In the genomic region with DNA sequence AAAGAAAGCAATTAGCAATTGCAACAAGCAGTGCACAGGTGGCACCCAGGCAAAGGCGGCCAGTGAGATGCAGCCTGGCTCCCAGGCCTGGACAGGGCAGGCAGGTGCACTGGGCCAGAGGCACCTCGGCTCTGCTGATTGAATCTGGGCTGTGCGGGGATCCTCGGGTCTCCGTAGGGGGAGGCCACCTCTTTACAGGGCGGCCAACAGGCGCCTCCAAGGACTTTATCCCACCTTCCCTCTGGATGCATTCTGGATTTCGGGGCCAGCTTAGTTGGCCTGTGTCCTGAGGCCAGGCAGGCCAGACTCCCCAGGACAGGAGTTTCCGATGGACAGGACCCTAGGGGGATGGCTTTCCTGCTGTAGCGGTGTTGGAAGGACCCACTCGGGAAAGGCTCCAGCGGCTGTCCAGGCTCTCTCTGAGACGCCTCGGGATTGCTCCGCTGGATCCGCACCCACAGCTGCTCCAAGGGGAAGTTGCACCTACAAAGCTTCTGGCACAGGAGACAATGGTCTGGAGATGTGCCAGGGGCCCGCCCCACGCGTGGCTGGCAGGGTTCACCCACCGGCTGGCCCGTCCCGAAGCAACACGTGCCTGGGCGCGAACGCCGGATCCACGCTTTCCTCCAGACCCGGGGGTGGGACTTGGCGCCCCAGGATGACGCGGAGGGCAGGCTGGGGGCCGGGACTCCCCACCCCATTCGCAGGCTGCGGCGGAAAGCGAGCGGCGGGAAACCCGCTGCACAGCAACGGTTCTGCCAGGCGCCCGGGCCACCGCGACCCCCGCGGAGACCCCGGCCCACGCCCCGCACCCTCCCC, we compare ENCODE assay signal across 1 cellular context.
TF ChIP-seq lines count a peak whose summit lies in the region.

No MANE protein-coding gene starts in this region.

TF ChIP-seq in HepG2, 621 proteins besides CTCF, POLR2A, EP300 and RAD21 (continued from another document and continues in another):
- TF ChIP-seq ATF4 (CRISPR knock-in tag; IDR thresholded peaks at IDR 0.05), result no peak
- no peak for TF ChIP-seq ZNF354B (CRISPR knock-in tag; IDR thresholded peaks at IDR 0.05)
- TF ChIP-seq SALL1 (CRISPR knock-in tag; IDR thresholded peaks at IDR 0.05), result no peak; the same call in 1 of the 2 replicates
- no peak for TF ChIP-seq ZNF530 (CRISPR knock-in tag; IDR thresholded peaks at IDR 0.05; ENCODE audit: low read depth)
- no peak for TF ChIP-seq ZNF292 (CRISPR knock-in tag; IDR thresholded peaks at IDR 0.05; ENCODE audit: borderline replicate concordance, low read depth)
- TF ChIP-seq REL (CRISPR knock-in tag; conservative IDR thresholded peaks at IDR 0.05), result no peak
- 0 out of 2 replicates have a peak, but pooled peaks have one; percentile 22 for TF ChIP-seq ERF (CRISPR knock-in tag; IDR thresholded peaks at IDR 0.05)
- TF ChIP-seq, protein P1, sequence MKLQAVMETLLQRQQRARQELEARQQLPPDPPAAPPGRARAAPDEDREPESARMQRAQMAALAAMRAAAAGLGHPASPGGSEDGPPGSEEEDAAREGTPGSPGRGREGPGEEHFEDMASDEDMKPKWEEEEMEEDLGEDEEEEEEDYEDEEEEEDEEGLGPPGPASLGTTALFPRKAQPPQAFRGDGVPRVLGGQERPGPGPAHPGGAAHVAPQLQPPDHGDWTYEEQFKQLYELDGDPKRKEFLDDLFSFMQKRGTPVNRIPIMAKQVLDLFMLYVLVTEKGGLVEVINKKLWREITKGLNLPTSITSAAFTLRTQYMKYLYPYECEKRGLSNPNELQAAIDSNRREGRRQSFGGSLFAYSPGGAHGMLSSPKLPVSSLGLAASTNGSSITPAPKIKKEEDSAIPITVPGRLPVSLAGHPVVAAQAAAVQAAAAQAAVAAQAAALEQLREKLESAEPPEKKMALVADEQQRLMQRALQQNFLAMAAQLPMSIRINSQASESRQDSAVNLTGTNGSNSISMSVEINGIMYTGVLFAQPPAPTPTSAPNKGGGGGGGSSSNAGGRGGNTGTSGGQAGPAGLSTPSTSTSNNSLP (IDR thresholded peaks at IDR 0.05; ENCODE audit: low read depth, low read length), result no peak
- TF ChIP-seq ZNF430 (CRISPR knock-in tag; IDR thresholded peaks at IDR 0.05), result no peak
- no peak for TF ChIP-seq ELF4 (CRISPR knock-in tag; IDR thresholded peaks at IDR 0.05; ENCODE audit: borderline replicate concordance)
- TF ChIP-seq ATF6 (CRISPR knock-in tag; conservative IDR thresholded peaks at IDR 0.05), result no peak
- no peak for TF ChIP-seq ZNF589 (CRISPR knock-in tag; conservative IDR thresholded peaks at IDR 0.05)
- TF ChIP-seq, protein P2, sequence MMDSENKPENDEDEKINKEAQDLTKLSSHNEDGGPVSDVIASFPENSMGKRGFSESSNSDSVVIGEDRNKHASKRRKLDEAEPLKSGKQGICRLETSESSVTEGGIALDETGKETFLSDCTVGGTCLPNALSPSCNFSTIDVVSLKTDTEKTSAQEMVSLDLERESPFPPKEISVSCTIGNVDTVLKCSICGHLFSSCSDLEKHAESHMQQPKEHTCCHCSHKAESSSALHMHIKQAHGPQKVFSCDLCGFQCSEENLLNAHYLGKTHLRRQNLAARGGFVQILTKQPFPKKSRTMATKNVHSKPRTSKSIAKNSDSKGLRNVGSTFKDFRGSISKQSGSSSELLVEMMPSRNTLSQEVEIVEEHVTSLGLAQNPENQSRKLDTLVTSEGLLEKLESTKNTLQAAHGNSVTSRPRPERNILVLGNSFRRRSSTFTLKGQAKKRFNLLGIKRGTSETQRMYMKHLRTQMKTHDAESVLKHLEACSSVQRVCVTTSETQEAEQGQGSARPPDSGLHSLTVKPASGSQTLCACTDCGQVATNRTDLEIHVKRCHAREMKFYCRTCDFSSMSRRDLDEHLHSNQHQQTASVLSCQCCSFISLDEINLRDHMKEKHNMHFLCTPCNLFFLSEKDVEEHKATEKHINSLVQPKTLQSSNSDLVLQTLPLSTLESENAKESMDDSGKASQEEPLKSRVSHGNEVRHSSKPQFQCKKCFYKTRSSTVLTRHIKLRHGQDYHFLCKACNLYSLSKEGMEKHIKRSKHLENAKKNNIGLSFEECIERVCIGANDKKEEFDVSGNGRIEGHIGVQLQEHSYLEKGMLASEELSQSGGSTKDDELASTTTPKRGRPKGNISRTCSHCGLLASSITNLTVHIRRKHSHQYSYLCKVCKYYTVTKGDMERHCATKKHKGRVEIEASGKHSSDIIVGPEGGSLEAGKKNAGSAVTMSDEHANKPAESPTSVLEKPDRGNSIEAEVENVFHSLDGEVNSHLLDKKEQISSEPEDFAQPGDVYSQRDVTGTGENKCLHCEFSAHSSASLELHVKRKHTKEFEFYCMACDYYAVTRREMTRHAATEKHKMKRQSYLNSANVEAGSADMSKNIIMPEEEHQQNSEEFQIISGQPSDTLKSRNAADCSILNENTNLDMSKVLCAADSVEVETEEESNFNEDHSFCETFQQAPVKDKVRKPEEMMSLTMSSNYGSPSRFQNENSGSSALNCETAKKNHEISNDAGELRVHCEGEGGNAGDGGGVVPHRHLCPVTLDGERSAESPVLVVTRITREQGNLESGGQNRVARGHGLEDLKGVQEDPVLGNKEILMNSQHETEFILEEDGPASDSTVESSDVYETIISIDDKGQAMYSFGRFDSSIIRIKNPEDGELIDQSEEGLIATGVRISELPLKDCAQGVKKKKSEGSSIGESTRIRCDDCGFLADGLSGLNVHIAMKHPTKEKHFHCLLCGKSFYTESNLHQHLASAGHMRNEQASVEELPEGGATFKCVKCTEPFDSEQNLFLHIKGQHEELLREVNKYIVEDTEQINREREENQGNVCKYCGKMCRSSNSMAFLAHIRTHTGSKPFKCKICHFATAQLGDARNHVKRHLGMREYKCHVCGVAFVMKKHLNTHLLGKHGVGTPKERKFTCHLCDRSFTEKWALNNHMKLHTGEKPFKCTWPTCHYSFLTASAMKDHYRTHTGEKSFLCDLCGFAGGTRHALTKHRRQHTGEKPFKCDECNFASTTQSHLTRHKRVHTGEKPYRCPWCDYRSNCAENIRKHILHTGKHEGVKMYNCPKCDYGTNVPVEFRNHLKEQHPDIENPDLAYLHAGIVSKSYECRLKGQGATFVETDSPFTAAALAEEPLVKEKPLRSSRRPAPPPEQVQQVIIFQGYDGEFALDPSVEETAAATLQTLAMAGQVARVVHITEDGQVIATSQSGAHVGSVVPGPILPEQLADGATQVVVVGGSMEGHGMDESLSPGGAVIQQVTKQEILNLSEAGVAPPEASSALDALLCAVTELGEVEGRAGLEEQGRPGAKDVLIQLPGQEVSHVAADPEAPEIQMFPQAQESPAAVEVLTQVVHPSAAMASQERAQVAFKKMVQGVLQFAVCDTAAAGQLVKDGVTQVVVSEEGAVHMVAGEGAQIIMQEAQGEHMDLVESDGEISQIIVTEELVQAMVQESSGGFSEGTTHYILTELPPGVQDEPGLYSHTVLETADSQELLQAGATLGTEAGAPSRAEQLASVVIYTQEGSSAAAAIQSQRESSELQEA (CRISPR knock-in tag; IDR thresholded peaks at IDR 0.05; ENCODE audit: not compliant biosample characterization), result no peak
- no peak for TF ChIP-seq ZNF644 (CRISPR knock-in tag; IDR thresholded peaks at IDR 0.05; ENCODE audit: low read depth)
- TF ChIP-seq, protein P3, sequence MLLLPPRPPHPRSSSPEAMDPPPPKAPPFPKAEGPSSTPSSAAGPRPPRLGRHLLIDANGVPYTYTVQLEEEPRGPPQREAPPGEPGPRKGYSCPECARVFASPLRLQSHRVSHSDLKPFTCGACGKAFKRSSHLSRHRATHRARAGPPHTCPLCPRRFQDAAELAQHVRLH (CRISPR knock-in tag; IDR thresholded peaks at IDR 0.05; ENCODE audit: borderline replicate concordance, low read depth), result no peak
- TF ChIP-seq ZNF343 (CRISPR knock-in tag; IDR thresholded peaks at IDR 0.05), result no peak
- TF ChIP-seq ZNF276 (CRISPR knock-in tag; IDR thresholded peaks at IDR 0.05; ENCODE audit: low read depth), result no peak
- TF ChIP-seq, protein P4, sequence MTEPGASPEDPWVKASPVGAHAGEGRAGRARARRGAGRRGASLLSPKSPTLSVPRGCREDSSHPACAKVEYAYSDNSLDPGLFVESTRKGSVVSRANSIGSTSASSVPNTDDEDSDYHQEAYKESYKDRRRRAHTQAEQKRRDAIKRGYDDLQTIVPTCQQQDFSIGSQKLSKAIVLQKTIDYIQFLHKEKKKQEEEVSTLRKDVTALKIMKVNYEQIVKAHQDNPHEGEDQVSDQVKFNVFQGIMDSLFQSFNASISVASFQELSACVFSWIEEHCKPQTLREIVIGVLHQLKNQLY (CRISPR knock-in tag; IDR thresholded peaks at IDR 0.05), result 0 out of 2 replicates have a peak, but pooled peaks have one; percentile 24
- TF ChIP-seq ZNF234 (CRISPR knock-in tag; conservative IDR thresholded peaks at IDR 0.05), result no peak
- no peak for TF ChIP-seq NFATC3 (CRISPR knock-in tag; IDR thresholded peaks at IDR 0.05)
- TF ChIP-seq ELF1 (CRISPR knock-in tag; IDR thresholded peaks at IDR 0.05), result peak; percentile 36; the same call in 1 of the 2 replicates
- TF ChIP-seq MED1 (CRISPR knock-in tag; IDR thresholded peaks at IDR 0.05), result no peak; the same call in 1 of the 2 replicates
- TF ChIP-seq, protein P5, sequence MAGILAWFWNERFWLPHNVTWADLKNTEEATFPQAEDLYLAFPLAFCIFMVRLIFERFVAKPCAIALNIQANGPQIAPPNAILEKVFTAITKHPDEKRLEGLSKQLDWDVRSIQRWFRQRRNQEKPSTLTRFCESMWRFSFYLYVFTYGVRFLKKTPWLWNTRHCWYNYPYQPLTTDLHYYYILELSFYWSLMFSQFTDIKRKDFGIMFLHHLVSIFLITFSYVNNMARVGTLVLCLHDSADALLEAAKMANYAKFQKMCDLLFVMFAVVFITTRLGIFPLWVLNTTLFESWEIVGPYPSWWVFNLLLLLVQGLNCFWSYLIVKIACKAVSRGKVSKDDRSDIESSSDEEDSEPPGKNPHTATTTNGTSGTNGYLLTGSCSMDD (CRISPR knock-in tag; IDR thresholded peaks at IDR 0.05), result no peak
- TF ChIP-seq E2F5 (CRISPR knock-in tag; conservative IDR thresholded peaks at IDR 0.05), result 0 out of 2 replicates have a peak, but pooled peaks have one; percentile 51
- TF ChIP-seq RFXAP (CRISPR knock-in tag; IDR thresholded peaks at IDR 0.05; ENCODE audit: borderline replicate concordance), result 0 out of 2 replicates have a peak, but pooled peaks have one; percentile 20
- no peak for TF ChIP-seq MTF2 (CRISPR knock-in tag; IDR thresholded peaks at IDR 0.05; ENCODE audit: borderline replicate concordance)
- TF ChIP-seq BORCS8-MEF2B (CRISPR knock-in tag; IDR thresholded peaks at IDR 0.05), result peak; percentile 86
- TF ChIP-seq, protein P6, sequence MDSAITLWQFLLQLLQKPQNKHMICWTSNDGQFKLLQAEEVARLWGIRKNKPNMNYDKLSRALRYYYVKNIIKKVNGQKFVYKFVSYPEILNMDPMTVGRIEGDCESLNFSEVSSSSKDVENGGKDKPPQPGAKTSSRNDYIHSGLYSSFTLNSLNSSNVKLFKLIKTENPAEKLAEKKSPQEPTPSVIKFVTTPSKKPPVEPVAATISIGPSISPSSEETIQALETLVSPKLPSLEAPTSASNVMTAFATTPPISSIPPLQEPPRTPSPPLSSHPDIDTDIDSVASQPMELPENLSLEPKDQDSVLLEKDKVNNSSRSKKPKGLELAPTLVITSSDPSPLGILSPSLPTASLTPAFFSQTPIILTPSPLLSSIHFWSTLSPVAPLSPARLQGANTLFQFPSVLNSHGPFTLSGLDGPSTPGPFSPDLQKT (CRISPR knock-in tag; IDR thresholded peaks at IDR 0.05; ENCODE audit: borderline replicate concordance), result no peak
- peak; percentile 65 for TF ChIP-seq SRSF1 (optimal IDR thresholded peaks at IDR 0.05; ENCODE audit: low read depth, low read length)
- no peak for TF ChIP-seq NFRKB (IDR thresholded peaks at IDR 0.05)
- no peak for TF ChIP-seq GTF3A (CRISPR knock-in tag; conservative IDR thresholded peaks at IDR 0.05)
- 0 out of 2 replicates have a peak, but pooled peaks have one; percentile 22 for TF ChIP-seq ELF3 (CRISPR knock-in tag; IDR thresholded peaks at IDR 0.05)
- no peak for TF ChIP-seq ZNF367 (CRISPR knock-in tag; IDR thresholded peaks at IDR 0.05; ENCODE audit: borderline replicate concordance)
- peak; percentile 58; the same call in 1 of the 2 replicates for TF ChIP-seq ZNF232 (CRISPR knock-in tag; IDR thresholded peaks at IDR 0.05; ENCODE audit: borderline replicate concordance)
- no peak for TF ChIP-seq PAWR (CRISPR knock-in tag; IDR thresholded peaks at IDR 0.05; ENCODE audit: borderline replicate concordance)
- TF ChIP-seq ASH2L (IDR thresholded peaks at IDR 0.05; ENCODE audit: insufficient read length, low read depth, low read length), result peak; percentile 25
- no peak for TF ChIP-seq SNAI1 (CRISPR knock-in tag; IDR thresholded peaks at IDR 0.05; ENCODE audit: borderline replicate concordance)
